In the genomic region with DNA sequence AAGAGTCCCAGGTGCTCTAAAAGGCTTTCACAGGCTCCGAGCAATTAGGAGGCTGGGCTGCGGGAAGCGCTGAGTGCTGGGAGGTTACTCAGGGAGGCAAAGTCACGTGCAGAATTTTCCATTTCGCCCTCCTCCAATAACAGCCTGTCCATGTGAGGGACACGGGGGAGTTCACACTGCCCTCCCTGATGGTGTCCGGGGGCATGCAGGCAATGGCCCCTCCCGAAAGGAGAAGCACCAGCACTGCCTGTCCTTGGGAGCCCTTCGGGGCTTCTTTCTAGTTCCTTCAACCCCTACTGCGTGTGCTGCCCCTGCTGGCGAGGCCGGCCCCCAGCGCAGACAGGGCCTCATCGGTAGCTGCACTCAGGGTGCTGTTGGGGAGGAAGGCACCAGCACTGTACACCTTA, we compare ENCODE assay signal across 15 cellular contexts.
DNase-seq lines count a peak whose midpoint lies in the region; ATAC-seq and TF ChIP-seq lines count a peak whose summit lies in the region.
"Had no signal": no experiment of that assay in that cellular context is flagged by ENCODE, and none has a peak within 500 bp of the region (broad histone marks: within the 10 kb centered on the region; RNA-seq: fewer than 3 reads in every experiment).

No MANE protein-coding gene starts in this region.

- no peak overlapping the region for H3K27ac ChIP-seq in cardiac muscle cell
- no peak overlapping the region for H3K27ac ChIP-seq in right cardiac atrium (ENCODE audit: low read length)
- no peak overlapping the region for H3K27ac ChIP-seq in OCI-LY1 (ENCODE audit: low read depth, low read length, poor library complexity, severe bottlenecking)
- no peak overlapping the region for H3K27ac ChIP-seq in upper lobe of right lung
- H3K27ac ChIP-seq: epithelial cell of prostate had no signal

- DNase-seq in cardiac muscle cell (ENCODE audit: low read depth in 1 of 2, low spot score in 1 of 2) (peak in 1 of 2 donors; percentile 29), right cardiac atrium (no peak), glutamatergic neuron (peak; percentile 55), upper lobe of right lung (peak; percentile 40), HPDE6-E6E7 (ENCODE audit: extremely low spot score) (no peak), foreskin melanocyte (no peak)
- DNase-seq: activated CD4-positive, alpha-beta T cell treated with anti-CD3 and anti-CD28 coated beads, Interleukin-2, amount 50 U/mL, for 4 hours; central memory CD4-positive, alpha-beta T cell; DMS79 treated with DMSO at 0.1 percent for 48 hours; hippocampal formation; NCI-H1417 treated with DMSO at 0.1 percent for 48 hours; stimulated activated CD4-positive, alpha-beta T cell treated with anti-CD3 and anti-CD28 coated beads, Interleukin-1b, Interleukin-23, amount 100 ng/mL, for 48 hours had no signal

- H3F3A ChIP-seq in OCI-LY1 (ENCODE audit: insufficient read depth, low read length), result no peaks in the 10 kb centered on the region

- H3K9me3 ChIP-seq in cardiac muscle cell (ENCODE audit: low read depth) (no peaks in the 10 kb centered on the region), right cardiac atrium (ENCODE audit: control insufficient read depth, low read length) (no peaks in the 10 kb centered on the region), OCI-LY1 (ENCODE audit: low read length) (no peaks in the 10 kb centered on the region), upper lobe of right lung (no peaks in the 10 kb centered on the region)

- peaks cover 3% of the 10 kb centered on the region for H3K4me1 Mint-ChIP-seq in glutamatergic neuron (ENCODE audit: low read depth, unreplicated experiment)

- H3K9ac ChIP-seq in OCI-LY1 (ENCODE audit: low read length), result no peak overlapping the region

- no peaks in the 10 kb centered on the region for H3K9me2 ChIP-seq in OCI-LY1 (ENCODE audit: low read depth, low read length)

- no peaks in the 10 kb centered on the region for H4K20me1 ChIP-seq in OCI-LY1 (ENCODE audit: insufficient read depth, low read length)

- peaks cover 5% of the 10 kb centered on the region for H3K27me3 Mint-ChIP-seq in glutamatergic neuron (ENCODE audit: unreplicated experiment)

- H3K27me3 ChIP-seq in cardiac muscle cell (no peaks in the 10 kb centered on the region), right cardiac atrium (ENCODE audit: control insufficient read depth, insufficient read depth) (no peaks in the 10 kb centered on the region), OCI-LY1 (ENCODE audit: insufficient read depth, low read length) (no peaks in the 10 kb centered on the region), upper lobe of right lung (no peaks in the 10 kb centered on the region)

- no peaks in the 10 kb centered on the region for H3K36me3 Mint-ChIP-seq in glutamatergic neuron (ENCODE audit: unreplicated experiment)

- no peak overlapping the region for H3K27ac Mint-ChIP-seq in glutamatergic neuron (ENCODE audit: unreplicated experiment)

- H3K4me1 ChIP-seq in cardiac muscle cell (ENCODE audit: low read depth) (no peaks in the 10 kb centered on the region), right cardiac atrium (ENCODE audit: control insufficient read depth, insufficient read depth, low read length) (peaks cover 10% of the 10 kb centered on the region), OCI-LY1 (ENCODE audit: insufficient read depth, low read length, severe bottlenecking) (no peaks in the 10 kb centered on the region), upper lobe of right lung (no peaks in the 10 kb centered on the region)

- no peak overlapping the region for H3K4me3 ChIP-seq in cardiac muscle cell
- H3K4me3 ChIP-seq in right cardiac atrium (ENCODE audit: low read length), result no peak overlapping the region
- H3K4me3 ChIP-seq in OCI-LY1 (ENCODE audit: low read depth, low read length, poor library complexity, severe bottlenecking), result no peak overlapping the region
- H3K4me3 ChIP-seq in upper lobe of right lung, result no peak overlapping the region

- H2AFZ ChIP-seq in OCI-LY1 (ENCODE audit: low read length), result no peak overlapping the region

- H3K4me2 ChIP-seq in OCI-LY1 (ENCODE audit: low read length), result no peak overlapping the region

- H3K4me3 Mint-ChIP-seq in glutamatergic neuron (ENCODE audit: unreplicated experiment), result no peak overlapping the region

- WGBS in right cardiac atrium, result 62% methylated on average over 14 of the region's 14 CpGs

- no peaks in the 10 kb centered on the region for H3K79me2 ChIP-seq in OCI-LY1 (ENCODE audit: insufficient read depth, low read length)

- H3K36me3 ChIP-seq in cardiac muscle cell (no peaks in the 10 kb centered on the region), OCI-LY1 (ENCODE audit: insufficient read depth, low read length) (no peaks in the 10 kb centered on the region), upper lobe of right lung (no peaks in the 10 kb centered on the region)

- TF ChIP-seq CTCF in cardiac muscle cell (IDR thresholded peaks at IDR 0.05; ENCODE audit: low read depth, low read length) (peak; percentile 45), OCI-LY1 (IDR thresholded peaks at IDR 0.05; ENCODE audit: low read length) (peak; percentile 43), glutamatergic neuron (IDR thresholded peaks at IDR 0.05; ENCODE audit: partially characterized antibody, unreplicated experiment) (no peak), upper lobe of right lung (IDR thresholded peaks at IDR 0.05) (no peak)

- no peak for ATAC-seq in right cardiac atrium
- ATAC-seq in upper lobe of right lung, result no peak
- no peak for ATAC-seq in HG03439 (IDR thresholded peaks at IDR 0.05; ENCODE audit: unreplicated experiment)

- H3K9me3 Mint-ChIP-seq in glutamatergic neuron (ENCODE audit: unreplicated experiment), result peaks cover 6% of the 10 kb centered on the region

- intact Hi-C loops in right cardiac atrium (cut with DNase I) (no loop called here), upper lobe of right lung (cut with DNase I) (no loop called here)

Comparison
In these comparisons a context has a peak if more than half of its experiments do, and no peak if none do; other contexts are left out.
1. DNase-seq: peak in glutamatergic neuron (single experiment) and upper lobe of right lung (single experiment); none in right cardiac atrium (0 of 3), HPDE6-E6E7 (single experiment) and foreskin melanocyte (single experiment).
2. CTCF ChIP-seq: peak in cardiac muscle cell (single experiment) and OCI-LY1 (single experiment); none in glutamatergic neuron (single experiment) and upper lobe of right lung (single experiment).